ENCODE assay signal across 13 cellular contexts in the genomic region with DNA sequence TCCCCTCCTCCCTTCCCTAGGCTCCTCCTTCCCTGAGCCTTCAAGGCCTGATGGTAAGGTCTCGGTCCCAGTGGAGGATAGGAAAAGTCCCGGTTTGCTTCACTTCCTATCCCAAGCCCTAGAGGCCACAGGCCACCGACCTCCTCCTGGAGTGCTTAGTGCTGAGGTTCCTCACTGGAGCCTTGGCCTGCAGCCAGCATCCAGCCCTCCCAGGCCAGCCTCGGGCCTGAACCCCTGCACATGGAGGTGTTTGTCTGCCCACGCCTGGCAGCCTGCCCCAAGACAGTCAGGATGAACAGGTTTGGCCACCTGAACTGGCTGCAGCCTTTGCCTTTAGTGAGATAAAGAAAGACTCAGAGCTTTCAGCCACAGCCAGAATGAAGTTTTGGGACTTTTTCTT. TPM values are rescaled to one million over a fixed set of nuclear protein-coding genes. Genes with fewer than 3 reads are reported as not detected.
DNase-seq lines count a peak whose midpoint lies in the region; ATAC-seq, FAIRE-seq and TF ChIP-seq lines count a peak whose summit lies in the region.
"Had no signal": no experiment of that assay in that cellular context is flagged by ENCODE, and none has a peak within 500 bp of the region (broad histone marks: within the 10 kb centered on the region; RNA-seq: fewer than 3 reads in every experiment).

No MANE protein-coding gene starts in this region.

- DNase-seq in COR-L47 (lab: John Stamatoyannopoulos, UW) = peak; percentile 34
- DNase-seq in NCI-H2029 (lab: John Stamatoyannopoulos, UW) = peak; percentile 82
- DNase-seq in endothelial cell of umbilical vein (ENCODE audit: low read depth, low spot score) = peak; percentile 44
- peak; percentile 88 to 90 (median 89) for DNase-seq in mucosa of descending colon
- no peak for DNase-seq in activated CD8-positive, alpha-beta memory T cell treated with anti-CD3 and anti-CD28 coated beads, Interleukin-2, amount 50 U/mL, for 48 hours
- DNase-seq in GM12892 (ENCODE audit: insufficient read length) = no peak
- no peak for DNase-seq in effector CD8-positive, alpha-beta T cell (lab: John Stamatoyannopoulos, UW)
- no peak for DNase-seq in HuH-7.5 (ENCODE audit: low spot score)
- DNase-seq: activated effector memory CD4-positive, alpha-beta T cell treated with Interleukin-2 at 50 U/mL for 16 hours; CD4-positive, CD25-positive, alpha-beta regulatory T cell; H9; NCI-H524 treated with DMSO at 0.1 percent for 48 hours had no signal

- no peak for TF ChIP-seq CTCF in endothelial cell of umbilical vein (IDR thresholded peaks at IDR 0.05; ENCODE audit: extremely low read depth in 1 of 2, insufficient read depth in 1 of 2, low read depth in 1 of 2, low read length in 2 of 2)
- no peak for TF ChIP-seq CTCF in mucosa of descending colon (IDR thresholded peaks at IDR 0.05)

- H4K20me1 ChIP-seq in endothelial cell of umbilical vein (replicated peaks; ENCODE audit: control insufficient read depth, extremely low read depth, insufficient read depth, low read length) = no peaks in the 10 kb centered on the region

- CTCF ChIA-PET in endothelial cell of umbilical vein (lab: Charles Lee) = interaction anchor here (0.9 to 8.1 kb wide), 5 partner anchors 8 to 111 kb away, joined by 3 to 138 read pairs (median 8); a partner anchor contains a TSS

- dilution Hi-C loops in endothelial cell of umbilical vein (cut with MboI; ENCODE audit: extremely low pct_ligation_motif_present, low sequenced_read_pairs) = no loop called here

- peak overlapping the region; percentile 27 for H2AFZ ChIP-seq in endothelial cell of umbilical vein (ENCODE audit: low read depth, low read length)

- no peak for TF ChIP-seq POLR2A in endothelial cell of umbilical vein (IDR thresholded peaks at IDR 0.05; ENCODE audit: low read depth, low read length)
- TF ChIP-seq POLR2A in GM12892 (IDR thresholded peaks at IDR 0.05; ENCODE audit: low read depth, low read length) = no peak

- BruUV-seq in endothelial cell of umbilical vein (replicated peaks; lab: Mats Ljungman, UMichigan) = no TSS peak

- H3K79me2 ChIP-seq in endothelial cell of umbilical vein (ENCODE audit: control insufficient read depth, insufficient read depth, low read length) = no peaks in the 10 kb centered on the region

- FAIRE-seq in endothelial cell of umbilical vein (lab: Jason Lieb, UNC) (peak; percentile 44), GM12892 (lab: Jason Lieb, UNC) (no peak)

- intact Hi-C loops in endothelial cell of umbilical vein (cut with micrococcal nuclease) = loop anchor here (10.0 kb wide), 1 partner anchor 658 kb away; no protein-coding TSS in a partner anchor
- intact Hi-C loops in mucosa of descending colon (cut with DNase I, micrococcal nuclease) = no loop called here

- H3K4me3 ChIP-seq in endothelial cell of umbilical vein (replicated peaks in 1 of 3; ENCODE audit: insufficient read depth in 1 of 3, low read depth in 1 of 3, low read length in 3 of 3) (no peak overlapping the region), mucosa of descending colon (no peak overlapping the region)
- H3K4me3 ChIP-seq: dorsolateral prefrontal cortex had no signal

- H3K9me1 ChIP-seq in endothelial cell of umbilical vein (replicated peaks; ENCODE audit: control insufficient read depth, extremely low read depth, insufficient read depth, low read length) = no peaks in the 10 kb centered on the region

- no peak overlapping the region for H3K9ac ChIP-seq in endothelial cell of umbilical vein (replicated peaks; ENCODE audit: extremely low read depth, insufficient read depth, low read length)

- no peaks in the 10 kb centered on the region for H3K27me3 ChIP-seq in endothelial cell of umbilical vein (ENCODE audit: control insufficient read depth in 2 of 2, insufficient read depth in 2 of 2, low read length in 2 of 2)

- H3K9me3 ChIP-seq in endothelial cell of umbilical vein (replicated peaks; ENCODE audit: control insufficient read depth, insufficient read depth, low read length) (no peaks in the 10 kb centered on the region), mucosa of descending colon (no peaks in the 10 kb centered on the region)

- H3K36me3 ChIP-seq in endothelial cell of umbilical vein (ENCODE audit: control insufficient read depth in 2 of 2, extremely low read depth in 1 of 2, insufficient read depth in 2 of 2, low read length in 2 of 2) (no peaks in the 10 kb centered on the region), mucosa of descending colon (ENCODE audit: low read depth) (no peaks in the 10 kb centered on the region)

- POLR2A ChIA-PET in endothelial cell of umbilical vein (lab: Charles Lee) = no interaction called here

- peak; percentile 77 for ATAC-seq in mucosa of descending colon

- peak overlapping the region; percentile 46 for H3K27ac ChIP-seq in endothelial cell of umbilical vein (ENCODE audit: insufficient read depth, low read depth, low read length)

- H3K4me1 ChIP-seq in endothelial cell of umbilical vein (ENCODE audit: control insufficient read depth, extremely low read depth, insufficient read depth, low read length) (peaks cover 36% of the 10 kb centered on the region), mucosa of descending colon (ENCODE audit: low read depth) (peaks cover 12% of the 10 kb centered on the region)

- H3K4me2 ChIP-seq in endothelial cell of umbilical vein (ENCODE audit: insufficient read depth, low read length) = peak overlapping the region; percentile 12

TF ChIP-seq in endothelial cell of umbilical vein, 7 proteins besides CTCF, POLR2A, EP300 and RAD21:
- TF ChIP-seq, protein P1, sequence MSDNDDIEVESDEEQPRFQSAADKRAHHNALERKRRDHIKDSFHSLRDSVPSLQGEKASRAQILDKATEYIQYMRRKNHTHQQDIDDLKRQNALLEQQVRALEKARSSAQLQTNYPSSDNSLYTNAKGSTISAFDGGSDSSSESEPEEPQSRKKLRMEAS (IDR thresholded peaks at IDR 0.05; ENCODE audit: insufficient read depth, insufficient read length) = no peak
- TF ChIP-seq JUN (IDR thresholded peaks at IDR 0.05; ENCODE audit: borderline replicate concordance, insufficient read depth, insufficient read length, low read depth) (no peak), GATA2 (IDR thresholded peaks at IDR 0.05; ENCODE audit: insufficient read depth, insufficient read length, low read depth, low read length) (no peak), EZH2 (IDR thresholded peaks at IDR 0.05; ENCODE audit: borderline replicate concordance, low read depth, low read length, severe bottlenecking) (no peak), FOS (IDR thresholded peaks at IDR 0.05; ENCODE audit: borderline replicate concordance, insufficient read depth, low read length) (no peak), POLR2AphosphoS5 (IDR thresholded peaks at IDR 0.05; ENCODE audit: insufficient read depth, low read depth, low read length) (no peak), MYC (IDR thresholded peaks at IDR 0.05; ENCODE audit: low read depth, low read length) (no peak)
TF ChIP-seq in endothelial cell of umbilical vein: peak in this region for 0.

RNA-seq across cellular contexts. Expression of a gene that starts 15.8 kb away (rescaled TPM):
- 293 and 420 TPM in 2 replicates for total RNA-seq in endothelial cell of umbilical vein
- polyA plus RNA-seq in endothelial cell of umbilical vein = 120 and 131 TPM in 2 replicates
- polyA plus RNA-seq in endothelial cell of umbilical vein (2011; cell fraction: cytosol; rRNA removed) = 170 and 179 TPM in 2 replicates
- polyA plus RNA-seq in endothelial cell of umbilical vein (2011; cell fraction: nucleus; rRNA removed) = 202 and 253 TPM in 2 replicates
- 398 and 588 TPM in 2 replicates for polyA plus RNA-seq in endothelial cell of umbilical vein (2012)
- polyA minus RNA-seq in endothelial cell of umbilical vein = 110 and 113 TPM in 2 replicates
- polyA minus RNA-seq in endothelial cell of umbilical vein (2011; cell fraction: cytosol; rRNA and poly(A)+ RNA removed) = 331 TPM
- polyA minus RNA-seq in endothelial cell of umbilical vein (2011; cell fraction: nucleus; rRNA and poly(A)+ RNA removed) = 34.1 and 37.4 TPM in 2 replicates
- 1 to 10 TPM; 1.0 to 6.4 (median 1.7) TPM for total RNA-seq in mucosa of descending colon
- polyA plus RNA-seq in GM12892 (2012; ENCODE audit: missing spikeins) = 10.7 TPM
- total RNA-seq: CD4-positive, CD25-positive, alpha-beta regulatory T cell had no signal

RNA-seq across cellular contexts. Expression of a gene that starts 25.4 kb away (rescaled TPM):
- 21.7 and 23.7 TPM in 2 replicates for total RNA-seq in endothelial cell of umbilical vein
- 12.3 and 13.6 TPM in 2 replicates for polyA plus RNA-seq in endothelial cell of umbilical vein
- 14.2 and 14.7 TPM in 2 replicates for polyA plus RNA-seq in endothelial cell of umbilical vein (2011; cell fraction: cytosol; rRNA removed)
- polyA plus RNA-seq in endothelial cell of umbilical vein (2011; cell fraction: nucleus; rRNA removed) = 21.6 and 24.7 TPM in 2 replicates
- polyA plus RNA-seq in endothelial cell of umbilical vein (2012) = 6.5 and 10.4 TPM in 2 replicates
- 11.6 and 14.8 TPM in 2 replicates for polyA minus RNA-seq in endothelial cell of umbilical vein
- polyA minus RNA-seq in endothelial cell of umbilical vein (2011; cell fraction: cytosol; rRNA and poly(A)+ RNA removed) = 68.4 TPM
- 5.7 and 6.3 TPM in 2 replicates for polyA minus RNA-seq in endothelial cell of umbilical vein (2011; cell fraction: nucleus; rRNA and poly(A)+ RNA removed)
- under 1 TPM in 1 of 3 donors, not detected in 2; 0.06 TPM for total RNA-seq in mucosa of descending colon
- polyA plus RNA-seq in GM12892 (2012; ENCODE audit: missing spikeins) = not detected
- total RNA-seq: CD4-positive, CD25-positive, alpha-beta regulatory T cell; H9 had no signal
- polyA plus RNA-seq: CD4-positive, CD25-positive, alpha-beta regulatory T cell had no signal

RNA-seq across cellular contexts. Expression of a gene that starts 57.2 kb away (rescaled TPM):
- total RNA-seq in endothelial cell of umbilical vein (not detected in 2 replicates), mucosa of descending colon (under 1 TPM in 2 of 3 donors, not detected in 1; 0.35 to 0.58 TPM)
- polyA plus RNA-seq in endothelial cell of umbilical vein = not detected in 2 replicates
- not detected in 2 replicates for polyA plus RNA-seq in endothelial cell of umbilical vein (2011; cell fraction: cytosol; rRNA removed)
- polyA plus RNA-seq in endothelial cell of umbilical vein (2011; cell fraction: nucleus; rRNA removed) = 0.06 TPM in 1 of 2 replicates, not detected in the other
- polyA plus RNA-seq in endothelial cell of umbilical vein (2012) = not detected in 2 replicates
- not detected in 2 replicates for polyA minus RNA-seq in endothelial cell of umbilical vein
- 1.2 TPM for polyA minus RNA-seq in endothelial cell of umbilical vein (2011; cell fraction: cytosol; rRNA and poly(A)+ RNA removed)
- polyA minus RNA-seq in endothelial cell of umbilical vein (2011; cell fraction: nucleus; rRNA and poly(A)+ RNA removed) = not detected in 2 replicates
- polyA plus RNA-seq in GM12892 (2012; ENCODE audit: missing spikeins) = 0.51 TPM
- total RNA-seq: CD4-positive, CD25-positive, alpha-beta regulatory T cell; H9 had no signal

Comparison
In these comparisons a context has a peak if more than half of its experiments do, and no peak if none do; other contexts are left out.
1. DNase-seq: peak in COR-L47 (single experiment), NCI-H2029 (single experiment), endothelial cell of umbilical vein (single experiment) and mucosa of descending colon (3 of 3); none in activated CD8-positive, alpha-beta memory T cell treated with anti-CD3 and anti-CD28 coated beads, Interleukin-2, amount 50 U/mL, for 48 hours (single experiment), GM12892 (single experiment), effector CD8-positive, alpha-beta T cell (single experiment) and HuH-7.5 (single experiment).
2. RNA of a gene that starts 15.8 kb away (total RNA-seq): 293 to 420 TPM in endothelial cell of umbilical vein; 1.0 to 6.4 TPM in mucosa of descending colon; every median in the first group is over 10 times any median in the second.
3. RNA of a gene that starts 25.4 kb away (total RNA-seq): 21.7 to 23.7 TPM in endothelial cell of umbilical vein; 0.06 TPM in mucosa of descending colon; every median in the first group is over 10 times any median in the second.